10 cellular contexts compared by ENCODE assay signal in genomic region chr17:49843774-49844350, GRCh38. TPM values are rescaled to one million over a fixed set of nuclear protein-coding genes. Genes with fewer than 3 reads are reported as not detected.
DNase-seq lines count a peak whose midpoint lies in the region; ATAC-seq and TF ChIP-seq lines count a peak whose summit lies in the region.
"Had no signal": no experiment of that assay in that cellular context is flagged by ENCODE, and none has a peak within 500 bp of the region (broad histone marks: within the 10 kb centered on the region; RNA-seq: fewer than 3 reads in every experiment).

No MANE protein-coding gene starts in this region.

- TF ChIP-seq CTCF in NB4 (IDR thresholded peaks at IDR 0.05; ENCODE audit: low read depth, low read length) (peak; percentile 60), chondrocyte (IDR thresholded peaks at IDR 0.05) (peak; percentile 61), prostate gland (IDR thresholded peaks at IDR 0.05) (peak in 3 of 4 experiments; percentile 14 to 20 (median 16))

- no peak overlapping the region for H3K4me3 Mint-ChIP-seq in chondrocyte (ENCODE audit: unreplicated experiment)

- 85% methylated on average over 6 of the region's 6 CpGs for WGBS in prostate gland

- H3K4me1 Mint-ChIP-seq in chondrocyte (ENCODE audit: low read depth): peaks cover 17% of the 10 kb centered on the region

- H3K9me3 ChIP-seq in prostate gland: no peaks in the 10 kb centered on the region

- DNase-seq in activated effector memory CD4-positive, alpha-beta T cell treated with anti-CD3 and anti-CD28 coated beads, Interleukin-2, amount 50 U/mL, for 16 hours: peak; percentile 65
- DNase-seq in activated effector memory CD4-positive, alpha-beta T cell treated with Interleukin-2 at 50 U/mL for 16 hours: no peak
- DNase-seq in NB4 (ENCODE audit: low read depth) (peak; percentile 43), chondrocyte (ENCODE audit: low spot score) (no peak), prostate gland (ENCODE audit: low spot score) (no peak), activated gamma-delta T cell treated with Interleukin-2 at 50 U/mL for 16 hours (no peak), posterior cingulate gyrus (no peak)
- DNase-seq: glutamatergic neuron had no signal

- H3K36me3 Mint-ChIP-seq in chondrocyte (ENCODE audit: low read depth): peaks cover 3% of the 10 kb centered on the region

- no peak overlapping the region for H3K27ac ChIP-seq in prostate gland

- H3K27me3 ChIP-seq in prostate gland (replicated peaks; ENCODE audit: insufficient read depth): no peaks in the 10 kb centered on the region

- no peaks in the 10 kb centered on the region for H3K36me3 ChIP-seq in prostate gland

- H3K27me3 Mint-ChIP-seq in chondrocyte (ENCODE audit: low read depth): no peaks in the 10 kb centered on the region

- ATAC-seq in GM21423 (IDR thresholded peaks at IDR 0.05; ENCODE audit: unreplicated experiment): no peak

- H3K27ac Mint-ChIP-seq in chondrocyte (ENCODE audit: unreplicated experiment): no peak overlapping the region

- H3K4me3 ChIP-seq in NB4 (ENCODE audit: low read depth, low read length) (no peak overlapping the region), prostate gland (no peak overlapping the region)

- intact Hi-C loops in prostate gland (cut with DNase I): no loop called here
- intact Hi-C loops in posterior cingulate gyrus (cut with DNase I): no loop called here

- no peaks in the 10 kb centered on the region for H3K9me3 Mint-ChIP-seq in chondrocyte (ENCODE audit: low read depth)

- no peaks in the 10 kb centered on the region for H3K4me1 ChIP-seq in prostate gland (replicated peaks)

- TF ChIP-seq POLR2A in NB4 (IDR thresholded peaks at IDR 0.05; ENCODE audit: extremely low read depth, insufficient read length) (no peak), prostate gland (IDR thresholded peaks at IDR 0.05) (no peak)

RNA-seq across cellular contexts. Expression of gene TAC4, which starts 4.0 kb away (rescaled TPM):
- total RNA-seq in chondrocyte (not detected in 3 replicates), prostate gland (not detected)
- total RNA-seq: subcutaneous adipose tissue had no signal

RNA-seq across cellular contexts. Expression of gene KAT7, which starts 55.4 kb away (rescaled TPM):
- total RNA-seq in chondrocyte (32.0 to 42.8 TPM (median 33.1 TPM) in 3 replicates), prostate gland (10 to 100 TPM; 48.3 to 78.6 TPM)

Comparison
In these comparisons a context has a peak if more than half of its experiments do, and no peak if none do; other contexts are left out.
1. DNase-seq: peak in activated effector memory CD4-positive, alpha-beta T cell treated with anti-CD3 and anti-CD28 coated beads, Interleukin-2, amount 50 U/mL, for 16 hours (single experiment) and NB4 (single experiment); none in activated effector memory CD4-positive, alpha-beta T cell treated with Interleukin-2 at 50 U/mL for 16 hours (single experiment), chondrocyte (single experiment), prostate gland (single experiment), activated gamma-delta T cell treated with Interleukin-2 at 50 U/mL for 16 hours (single experiment) and posterior cingulate gyrus (0 of 10).
2. Peak in every context shown above with its lines, with median percentiles within 50 percentile points of each other: CTCF ChIP-seq.